Comparison of ENCODE assay signal across 19 cellular contexts in the genomic region with DNA sequence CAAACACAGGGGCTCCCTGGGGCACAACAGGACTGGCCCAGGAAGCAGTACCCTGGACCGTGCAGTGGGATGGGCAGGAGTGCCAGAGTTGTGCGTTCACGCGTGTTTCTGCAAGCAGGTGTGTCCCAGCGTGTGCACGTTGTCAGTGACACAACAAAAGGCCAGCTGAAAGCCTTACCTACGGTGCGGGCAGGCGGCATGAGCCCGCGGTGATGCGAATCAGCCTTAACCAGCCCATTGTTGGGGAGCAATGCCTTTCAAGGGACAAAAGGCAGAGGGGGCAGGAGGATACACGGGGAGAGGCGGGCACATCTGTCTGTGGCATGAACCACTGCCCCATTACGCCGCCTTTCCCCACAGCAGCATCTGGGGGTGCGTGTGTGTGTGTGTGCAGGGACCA.
A peak's percentile ranks its signal among the peaks of the same experiment; 100 is the strongest.
DNase-seq lines count a peak whose midpoint lies in the region; ATAC-seq, FAIRE-seq and TF ChIP-seq lines count a peak whose summit lies in the region.
"Had no signal": no experiment of that assay in that cellular context is flagged by ENCODE, and none has a peak within 500 bp of the region (broad histone marks: within the 10 kb centered on the region; RNA-seq: fewer than 3 reads in every experiment).

No MANE protein-coding gene starts in this region.

- H3K4me2 ChIP-seq in BLaER1 (peak overlapping the region; percentile 91), H1 (ENCODE audit: insufficient read depth in 1 of 2, low read depth in 2 of 2, low read length in 2 of 2) (peak overlapping the region in 1 of 2 experiments; percentile 90; a peak in 2 of 4 replicates)

- H2BK12ac ChIP-seq in H1 (ENCODE audit: low read depth, low read length): peak overlapping the region; percentile 100

- peak overlapping the region; percentile 99 for H2BK5ac ChIP-seq in H1 (ENCODE audit: low read depth, low read length)

- TF ChIP-seq POLR2A in H1 (IDR thresholded peaks at IDR 0.05; ENCODE audit: control extremely low read depth in 1 of 2, low read depth in 2 of 2, low read length in 2 of 2): no peak

- H3K27me3 ChIP-seq in BLaER1 (no peaks in the 10 kb centered on the region), HUES6 (ENCODE audit: control insufficient read depth, insufficient read depth, low read length) (no peaks in the 10 kb centered on the region), H1 (replicated peaks in 1 of 4; ENCODE audit: control insufficient read depth in 3 of 4, extremely low read depth in 1 of 4, insufficient read depth in 3 of 4, low read length in 3 of 4) (no peaks in the 10 kb centered on the region)

- peak overlapping the region; percentile 14 for H4K5ac ChIP-seq in H1 (ENCODE audit: insufficient read length, low read depth, low read length)

- no peak overlapping the region for H3K14ac ChIP-seq in H1 (ENCODE audit: insufficient read length)

- peak overlapping the region; percentile 96 for H2BK15ac ChIP-seq in H1 (ENCODE audit: low read length)

- H3K79me2 ChIP-seq in H1 (ENCODE audit: control insufficient read depth in 1 of 2, insufficient read depth in 2 of 2, low read length in 2 of 2): no peaks in the 10 kb centered on the region

- H2AFZ ChIP-seq in H1 (ENCODE audit: low read length): no peak overlapping the region

- no peaks in the 10 kb centered on the region for H3K36me3 ChIP-seq in BLaER1
- no peaks in the 10 kb centered on the region for H3K36me3 ChIP-seq in HUES6 (ENCODE audit: control insufficient read depth, insufficient read depth, low read length)
- H3K36me3 ChIP-seq in H1 (ENCODE audit: control insufficient read depth in 2 of 4, insufficient read depth in 4 of 4, low read length in 3 of 4): no peaks in the 10 kb centered on the region

- no peak for TF ChIP-seq CTCF in H1 (IDR thresholded peaks at IDR 0.05; ENCODE audit: control extremely low read depth in 1 of 3, insufficient read depth in 1 of 3, low read depth in 1 of 3, low read length in 3 of 3)
- no peak for TF ChIP-seq CTCF in neural crest cell (conservative IDR thresholded peaks at IDR 0.05)

- H4K8ac ChIP-seq in H1 (ENCODE audit: extremely low read depth, insufficient read depth, low read length): peak overlapping the region; percentile 66; the same call in 1 of the 2 replicates

- H3K4me1 Mint-ChIP-seq in neural crest cell: peaks cover 84% of the 10 kb centered on the region

- no peak overlapping the region for H3K23ac ChIP-seq in H1 (ENCODE audit: insufficient read length)

- POLR2A ChIA-PET in H1 (lab: Charles Lee; ENCODE audit: partially characterized antibody): interaction anchor here (1.4 to 2.7 kb wide), 2 partner anchors 43 to 57 kb away, joined by 3 to 8 read pairs; no protein-coding TSS in a partner anchor

- peak overlapping the region; percentile 100 for H2BK20ac ChIP-seq in H1 (ENCODE audit: low read length)

- H3K9me3 Mint-ChIP-seq in neural crest cell: no peaks in the 10 kb centered on the region
- H3K9me3 Mint-ChIP-seq: CD8-positive, alpha-beta T cell had no signal

- peak overlapping the region; percentile 61 for H3K4ac ChIP-seq in H1 (replicated peaks; ENCODE audit: insufficient read length, low read depth, low read length)

- H4K20me1 ChIP-seq in BLaER1 (no peaks in the 10 kb centered on the region), H1 (replicated peaks in 1 of 2; ENCODE audit: control insufficient read depth in 1 of 2, insufficient read depth in 2 of 2, low read length in 2 of 2) (no peaks in the 10 kb centered on the region)

- H3K18ac ChIP-seq in H1 (ENCODE audit: extremely low read depth, low read length): peak overlapping the region; percentile 99

- peak overlapping the region; percentile 95 for H2AK5ac ChIP-seq in H1 (ENCODE audit: low read depth, low read length)

- peak overlapping the region; percentile 94 for H3K27ac Mint-ChIP-seq in neural crest cell (ENCODE audit: unreplicated experiment)
- H3K27ac Mint-ChIP-seq: B cell; CD8-positive, alpha-beta T cell; HFFc6 had no signal

- CTCF ChIA-PET in H1 (lab: Charles Lee; ENCODE audit: partially characterized antibody): interaction anchor here (1.4 kb wide), 1 partner anchor 185 kb away, joined by 4 read pairs; no protein-coding TSS in a partner anchor

- TF ChIP-seq EP300 in H1 (IDR thresholded peaks at IDR 0.05; ENCODE audit: borderline replicate concordance in 1 of 2, low read depth in 2 of 2, low read length in 2 of 2): no peak

- whole genome bisulfite sequencing in H1 (ENCODE audit: extremely low coverage in 1 of 2, insufficient coverage in 1 of 2, insufficient read length in 1 of 2, insufficient replicate concordance in 2 of 2, low coverage in 1 of 2, low lambda C conversion rate in 2 of 2, missing lambda C conversion rate in 1 of 2), 2 experiments: 78% methylated on average over 17 of the region's 17 CpGs; no CpG with 5 or more reads in 1 of the 2 experiments

- H3K4me3 ChIP-seq in BLaER1 (no peak overlapping the region), HUES6 (ENCODE audit: low read depth, low read length) (no peak overlapping the region), H1 (ENCODE audit: extremely low read depth in 1 of 4, insufficient read depth in 2 of 4, low read depth in 3 of 4, low read length in 4 of 4) (no peak overlapping the region)

- FAIRE-seq in H1 (lab: Jason Lieb, UNC): no peak
- FAIRE-seq: GM12892 had no signal

- TF ChIP-seq RAD21 in H1 (IDR thresholded peaks at IDR 0.05 in 1 of 2, conservative IDR thresholded peaks at IDR 0.05 in 1 of 2; ENCODE audit: low read depth in 2 of 2, low read length in 2 of 2): no peak

- peak overlapping the region; percentile 77 for H2BK120ac ChIP-seq in H1 (replicated peaks; ENCODE audit: low read depth, low read length)

- peak overlapping the region; percentile 64 for H3K4me3 Mint-ChIP-seq in neural crest cell
- H3K4me3 Mint-ChIP-seq: B cell; CD8-positive, alpha-beta T cell; HFFc6 had no signal

- no peak overlapping the region; the same call in 1 of the 2 replicates for H3K27ac ChIP-seq in BLaER1
- peak overlapping the region; percentile 91; the same call in 1 of the 2 replicates for H3K27ac ChIP-seq in HUES6 (ENCODE audit: low read depth, low read length)
- peak overlapping the region; percentile 42 for H3K27ac ChIP-seq in H1 (ENCODE audit: low read depth, low read length)

- peak overlapping the region; percentile 35 for H3K56ac ChIP-seq in H1 (replicated peaks; ENCODE audit: insufficient read length, low read depth, low read length)

- H3K9ac ChIP-seq in BLaER1 (peak overlapping the region; percentile 80; the same call in 1 of the 2 replicates), HUES6 (ENCODE audit: low read length) (peak overlapping the region; percentile 91), H1 (replicated peaks in 1 of 4; ENCODE audit: extremely low read depth in 1 of 4, low read depth in 3 of 4, low read length in 3 of 4) (no peak overlapping the region)

- H3K79me1 ChIP-seq in H1 (ENCODE audit: low read depth, low read length): no peaks in the 10 kb centered on the region

- H3K9me3 ChIP-seq in BLaER1 (no peaks in the 10 kb centered on the region), HUES6 (ENCODE audit: control insufficient read depth, insufficient read depth, low read depth, low read length) (no peaks in the 10 kb centered on the region), H1 (ENCODE audit: insufficient read depth in 2 of 2, low read depth in 1 of 2, low read length in 1 of 2) (no peaks in the 10 kb centered on the region)

- H3K27me3 Mint-ChIP-seq in neural crest cell (ENCODE audit: low read depth): no peaks in the 10 kb centered on the region

- H3K4me1 ChIP-seq in BLaER1 (peaks cover 66% of the 10 kb centered on the region), HUES6 (ENCODE audit: control insufficient read depth, insufficient read depth, low read length) (peaks cover 79% of the 10 kb centered on the region), H1 (replicated peaks in 1 of 4; ENCODE audit: control insufficient read depth in 3 of 4, insufficient read depth in 4 of 4, low read length in 3 of 4) (peaks cover 50 to 60% (median 56%) of the 10 kb centered on the region in 4 experiments)

- no peak for DNase-seq in H1 (ENCODE audit: low read depth in 1 of 2, low spot score in 2 of 2)
- DNase-seq in neural crest cell (ENCODE audit: low read depth, low spot score): no peak
- no peak for DNase-seq in SHP77 treated with DMSO at 0.1 percent for 48 hours (lab: John Stamatoyannopoulos, UW)
- DNase-seq: ACHN; CD8-positive, alpha-beta T cell; DND-41; GDM1; GOT3; HFFc6; Karpas-422; NCI-H2029 had no signal

- ATAC-seq in GM21360 (IDR thresholded peaks at IDR 0.05; ENCODE audit: unreplicated experiment) (no peak), GM19035 (IDR thresholded peaks at IDR 0.05; ENCODE audit: unreplicated experiment) (no peak), HG02642 (IDR thresholded peaks at IDR 0.05; ENCODE audit: poor library complexity, unreplicated experiment) (no peak)
- ATAC-seq: CD8-positive, alpha-beta T cell; Right ventricle myocardium inferior had no signal

- H3K23me2 ChIP-seq in H1 (ENCODE audit: low read depth, low read length): 0 out of 2 replicates have a peak, but pooled peaks cover 4% of the 10 kb centered on the region

- peak overlapping the region; percentile 99 for H4K91ac ChIP-seq in H1 (replicated peaks; ENCODE audit: insufficient read length, low read length)

- H3K36me3 Mint-ChIP-seq in neural crest cell (ENCODE audit: low read depth): no peaks in the 10 kb centered on the region
- H3K36me3 Mint-ChIP-seq: CD8-positive, alpha-beta T cell had no signal

Comparison
In these comparisons a context has a peak if more than half of its experiments do, and no peak if none do; other contexts are left out.
1. H3K9ac ChIP-seq: peak in BLaER1 (single experiment) and HUES6 (single experiment); none in H1 (0 of 4).